In the genomic region with DNA sequence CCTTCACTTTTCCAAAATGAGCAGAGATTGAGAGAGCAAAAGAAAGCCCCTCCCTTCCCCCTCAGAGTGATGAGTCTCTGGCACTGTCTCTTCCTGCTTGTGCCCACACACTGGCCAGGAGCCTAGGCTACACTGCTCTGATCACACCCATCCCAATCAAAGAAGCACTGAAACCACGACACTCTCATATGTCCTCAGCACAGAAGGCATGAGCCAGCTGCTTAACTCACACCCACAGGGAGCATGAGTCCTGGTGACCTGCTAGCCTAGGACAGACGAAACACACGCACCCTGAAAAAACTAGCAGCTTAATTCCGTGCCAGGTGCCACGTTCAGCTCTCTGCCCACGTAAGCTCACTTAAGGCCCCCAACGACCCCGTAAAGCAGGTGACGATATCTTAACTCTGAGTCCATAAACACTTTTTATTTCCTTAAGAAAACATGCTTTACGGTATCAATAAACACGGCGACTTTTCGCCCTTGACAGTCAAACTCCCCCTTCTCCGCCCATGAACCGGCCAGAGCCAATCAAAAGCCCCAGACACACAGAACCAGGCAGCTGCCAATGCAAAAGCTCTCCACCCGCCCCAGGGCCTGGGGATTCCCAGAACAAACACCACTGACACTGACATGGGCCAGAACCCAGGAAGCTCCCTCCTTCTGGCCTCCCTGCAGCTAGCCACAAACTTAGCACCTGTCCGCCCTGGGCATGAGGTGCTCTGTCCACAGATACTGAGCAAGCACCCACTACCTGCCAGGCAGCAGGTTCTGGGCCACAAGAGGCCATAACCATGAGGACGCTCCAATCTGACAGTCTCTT, we compare ENCODE assay signal across 10 cellular contexts.
A peak's percentile ranks its signal among the peaks of the same experiment; 100 is the strongest.
DNase-seq lines count a peak whose midpoint lies in the region; ATAC-seq, FAIRE-seq and TF ChIP-seq lines count a peak whose summit lies in the region.
"Had no signal": no experiment of that assay in that cellular context is flagged by ENCODE, and none has a peak within 500 bp of the region (broad histone marks: within the 10 kb centered on the region; RNA-seq: fewer than 3 reads in every experiment).

No MANE protein-coding gene starts in this region.

- TF ChIP-seq POLR2A in suprapubic skin (IDR thresholded peaks at IDR 0.05): no peak

- DNase-seq in NCI-H1417 (lab: John Stamatoyannopoulos, UW): peak in 2 of 3 experiments; percentile 4 to 55
- no peak for DNase-seq in NCI-H1417 treated with DMSO at 0.1 percent for 48 hours (lab: John Stamatoyannopoulos, UW)
- DNase-seq in T47D (ENCODE audit: low read depth in 1 of 2, low spot score in 1 of 2): peak; percentile 73 to 89
- DNase-seq in suprapubic skin (ENCODE audit: low spot score in 2 of 2): peak; percentile 85 to 88
- DNase-seq in DMS 273 (lab: John Stamatoyannopoulos, UW; ENCODE audit: unreplicated experiment): no peak
- DNase-seq in HCEC 1CT: no peak

- no peak for TF ChIP-seq CTCF in suprapubic skin (IDR thresholded peaks at IDR 0.05)

- in situ Hi-C loops in T47D (cut with HindIII; ENCODE audit: low pct_unique_long_range_greater_than_20kb, low sequenced_read_pairs): no loop called here

- peaks cover 44% of the 10 kb centered on the region for H3K4me1 ChIP-seq in suprapubic skin
- H3K4me1 ChIP-seq: A549 had no signal

- peak overlapping the region; percentile 16 for H3K4me3 ChIP-seq in suprapubic skin
- H3K4me3 ChIP-seq: A549, upper lobe of left lung had no signal

- 40% methylated on average over 18 of the region's 18 CpGs for WGBS in suprapubic skin

- peak overlapping the region; percentile 70 for H3K27ac ChIP-seq in suprapubic skin
- H3K27ac ChIP-seq: A549 had no signal

- peaks cover 73% of the 10 kb centered on the region for H3K36me3 ChIP-seq in suprapubic skin

- no peaks in the 10 kb centered on the region for H3K27me3 ChIP-seq in suprapubic skin
- H3K27me3 ChIP-seq: upper lobe of left lung had no signal

- H3K9me3 ChIP-seq in suprapubic skin: no peaks in the 10 kb centered on the region
- H3K9me3 ChIP-seq: A549, upper lobe of left lung had no signal

- FAIRE-seq in islet of Langerhans (lab: Jason Lieb, UNC): peak; percentile 43
- FAIRE-seq: A549 had no signal

- ATAC-seq in GM21717 (IDR thresholded peaks at IDR 0.05; ENCODE audit: unreplicated experiment): no peak
- ATAC-seq: A549 had no signal

- no peak for TF ChIP-seq EP300 in suprapubic skin (IDR thresholded peaks at IDR 0.05)

Comparison
In these comparisons a context has a peak if more than half of its experiments do, and no peak if none do; other contexts are left out.
1. DNase-seq: peak in NCI-H1417 (2 of 3), T47D (2 of 2) and suprapubic skin (2 of 2); none in NCI-H1417 treated with DMSO at 0.1 percent for 48 hours (single experiment), DMS 273 (single experiment) and HCEC 1CT (single experiment).